ENCODE assay signal across 1 cellular context in the genomic region with DNA sequence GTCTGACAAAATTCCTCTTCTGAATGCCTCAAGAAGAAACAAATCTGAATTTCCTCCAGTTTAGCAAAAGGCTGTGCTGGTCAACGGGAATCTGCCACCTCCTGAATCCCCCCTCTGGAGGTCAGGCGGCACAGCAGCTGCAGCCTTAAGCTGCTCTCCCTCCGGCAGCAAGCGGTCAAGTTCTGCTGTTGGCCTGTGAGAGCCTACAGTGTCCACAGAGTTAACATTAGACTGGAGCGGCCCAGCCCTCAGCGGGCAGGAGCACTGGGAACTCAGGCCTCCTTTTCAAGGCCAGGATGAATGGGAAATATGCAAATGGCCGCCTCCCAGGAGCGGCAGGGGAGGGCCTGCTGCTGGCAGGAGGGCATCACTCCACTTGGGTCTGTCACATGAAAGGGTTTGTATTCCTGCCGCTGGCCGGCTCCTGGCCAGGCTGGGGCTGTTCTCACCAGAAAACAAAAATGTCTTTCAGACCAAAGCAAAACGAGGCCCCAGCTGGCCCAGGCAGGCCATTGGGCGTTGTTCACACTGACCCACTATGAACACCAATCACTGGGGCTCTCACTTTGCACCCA.
TF ChIP-seq lines count a peak whose summit lies in the region.

No MANE protein-coding gene starts in this region.

TF ChIP-seq in K562, 482 proteins besides CTCF, POLR2A, EP300 and RAD21:
- TF ChIP-seq MYNN (IDR thresholded peaks at IDR 0.05) (no peak), MYNN (CRISPR knock-in tag; IDR thresholded peaks at IDR 0.05) (no peak), ZNF143 (CRISPR knock-in tag; IDR thresholded peaks at IDR 0.05) (no peak), SRSF9 (IDR thresholded peaks at IDR 0.05; ENCODE audit: borderline replicate concordance, low read depth, low read length) (no peak), CBX2 (IDR thresholded peaks at IDR 0.05; ENCODE audit: insufficient read depth, low read length, poor library complexity, severe bottlenecking) (no peak), GATAD2B (IDR thresholded peaks at IDR 0.05; ENCODE audit: borderline replicate concordance) (no peak), ZNF584 (CRISPR knock-in tag; IDR thresholded peaks at IDR 0.05; ENCODE audit: low read depth) (no peak), CBX1 (IDR thresholded peaks at IDR 0.05; ENCODE audit: low read depth) (no peak), SP1 (CRISPR knock-in tag; IDR thresholded peaks at IDR 0.05) (no peak), NR2C1 (IDR thresholded peaks at IDR 0.05) (no peak), NR2C1 (tag; IDR thresholded peaks at IDR 0.05) (no peak), RFX7 (CRISPR knock-in tag; IDR thresholded peaks at IDR 0.05) (no peak), ATF7 (IDR thresholded peaks at IDR 0.05) (no peak), SUPT5H (IDR thresholded peaks at IDR 0.05) (no peak)
- TF ChIP-seq, protein P1, sequence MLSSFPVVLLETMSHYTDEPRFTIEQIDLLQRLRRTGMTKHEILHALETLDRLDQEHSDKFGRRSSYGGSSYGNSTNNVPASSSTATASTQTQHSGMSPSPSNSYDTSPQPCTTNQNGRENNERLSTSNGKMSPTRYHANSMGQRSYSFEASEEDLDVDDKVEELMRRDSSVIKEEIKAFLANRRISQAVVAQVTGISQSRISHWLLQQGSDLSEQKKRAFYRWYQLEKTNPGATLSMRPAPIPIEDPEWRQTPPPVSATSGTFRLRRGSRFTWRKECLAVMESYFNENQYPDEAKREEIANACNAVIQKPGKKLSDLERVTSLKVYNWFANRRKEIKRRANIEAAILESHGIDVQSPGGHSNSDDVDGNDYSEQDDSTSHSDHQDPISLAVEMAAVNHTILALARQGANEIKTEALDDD (IDR thresholded peaks at IDR 0.05): no peak
- TF ChIP-seq, protein P2, sequence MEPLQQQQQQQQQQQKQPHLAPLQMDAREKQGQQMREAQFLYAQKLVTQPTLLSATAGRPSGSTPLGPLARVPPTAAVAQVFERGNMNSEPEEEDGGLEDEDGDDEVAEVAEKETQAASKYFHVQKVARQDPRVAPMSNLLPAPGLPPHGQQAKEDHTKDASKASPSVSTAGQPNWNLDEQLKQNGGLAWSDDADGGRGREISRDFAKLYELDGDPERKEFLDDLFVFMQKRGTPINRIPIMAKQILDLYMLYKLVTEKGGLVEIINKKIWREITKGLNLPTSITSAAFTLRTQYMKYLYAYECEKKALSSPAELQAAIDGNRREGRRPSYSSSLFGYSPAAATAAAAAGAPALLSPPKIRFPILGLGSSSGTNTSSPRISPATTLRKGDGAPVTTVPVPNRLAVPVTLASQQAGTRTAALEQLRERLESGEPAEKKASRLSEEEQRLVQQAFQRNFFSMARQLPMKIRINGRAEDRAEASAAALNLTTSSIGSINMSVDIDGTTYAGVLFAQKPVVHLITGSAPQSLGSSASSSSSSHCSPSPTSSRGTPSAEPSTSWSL (CRISPR knock-in tag; IDR thresholded peaks at IDR 0.05; ENCODE audit: borderline replicate concordance): no peak
TF ChIP-seq in K562: peak in this region for 0.
